In genomic region chr14:21987937-21988336, GRCh38 we compare ENCODE assay signal across 8 cellular contexts.
DNase-seq lines count a peak whose midpoint lies in the region; ATAC-seq and TF ChIP-seq lines count a peak whose summit lies in the region.

No MANE protein-coding gene starts in this region.

- H3K27ac ChIP-seq in left lung, result no peak overlapping the region
- no peak overlapping the region for H3K27ac ChIP-seq in Peyer's patch

- ATAC-seq in left lung, result peak; percentile 19
- ATAC-seq in GM18909 (IDR thresholded peaks at IDR 0.05; ENCODE audit: poor library complexity, unreplicated experiment), result no peak
- no peak for ATAC-seq in GM21447 (IDR thresholded peaks at IDR 0.05; ENCODE audit: unreplicated experiment)
- no peak for ATAC-seq in HG03280 (IDR thresholded peaks at IDR 0.05; ENCODE audit: unreplicated experiment)

- peak overlapping the region; percentile 86 for H3K27ac Mint-ChIP-seq in activated T-helper 1 cell treated with anti-CD3 and anti-CD28 coated beads, Interleukin-12 subunit alpha, Interleukin-12 subunit beta, Interleukin-2, Interleukin-4 antibody, amounts not matched to agents 30 ng/mL and 10 ng/mL and 1 ng/mL, durations not matched to agents 14 hours and 24 hours and 36 hours

- H3K27me3 Mint-ChIP-seq in activated T-helper 1 cell treated with anti-CD3 and anti-CD28 coated beads, Interleukin-12 subunit alpha, Interleukin-12 subunit beta, Interleukin-2, Interleukin-4 antibody, amounts not matched to agents 30 ng/mL and 10 ng/mL and 1 ng/mL, durations not matched to agents 14 hours and 24 hours and 36 hours (ENCODE audit: insufficient read depth), result peaks cover 15% of the 10 kb centered on the region

- peak overlapping the region; percentile 30 for H3K4me3 Mint-ChIP-seq in activated T-helper 1 cell treated with anti-CD3 and anti-CD28 coated beads, Interleukin-12 subunit alpha, Interleukin-12 subunit beta, Interleukin-2, Interleukin-4 antibody, amounts not matched to agents 30 ng/mL and 10 ng/mL and 1 ng/mL, durations not matched to agents 14 hours and 24 hours and 36 hours

- TF ChIP-seq POLR2A in Peyer's patch (IDR thresholded peaks at IDR 0.05), result no peak

- H3K36me3 ChIP-seq in left lung, result no peaks in the 10 kb centered on the region
- no peaks in the 10 kb centered on the region for H3K36me3 ChIP-seq in Peyer's patch

- intact Hi-C loops in activated T-helper 1 cell treated with anti-CD3 and anti-CD28 coated beads, Interleukin-12 subunit alpha, Interleukin-12 subunit beta, Interleukin-2, Interleukin-4 antibody, amounts not matched to agents 30 ng/mL and 10 ng/mL and 1 ng/mL, durations not matched to agents 14 hours and 24 hours and 36 hours (cut with micrococcal nuclease), result loop anchor here (2.0 kb wide), 1 partner anchor 569 kb away; no protein-coding TSS in a partner anchor
- intact Hi-C loops in left lung (cut with DNase I), result no loop called here

- H3K36me3 Mint-ChIP-seq in activated T-helper 1 cell treated with anti-CD3 and anti-CD28 coated beads, Interleukin-12 subunit alpha, Interleukin-12 subunit beta, Interleukin-2, Interleukin-4 antibody, amounts not matched to agents 30 ng/mL and 10 ng/mL and 1 ng/mL, durations not matched to agents 14 hours and 24 hours and 36 hours (ENCODE audit: low read depth), result no peaks in the 10 kb centered on the region

- H3K4me3 ChIP-seq in left lung (no peak overlapping the region), Peyer's patch (no peak overlapping the region)

- TF ChIP-seq CTCF in left lung (IDR thresholded peaks at IDR 0.05) (peak in 1 of 2 donors; percentile 22), Peyer's patch (IDR thresholded peaks at IDR 0.05) (peak in 2 of 6 experiments; percentile 8 to 18)

- H3K4me1 Mint-ChIP-seq in activated T-helper 1 cell treated with anti-CD3 and anti-CD28 coated beads, Interleukin-12 subunit alpha, Interleukin-12 subunit beta, Interleukin-2, Interleukin-4 antibody, amounts not matched to agents 30 ng/mL and 10 ng/mL and 1 ng/mL, durations not matched to agents 14 hours and 24 hours and 36 hours (ENCODE audit: low read depth), result peaks cover 24% of the 10 kb centered on the region

- H3K9me3 Mint-ChIP-seq in activated T-helper 1 cell treated with anti-CD3 and anti-CD28 coated beads, Interleukin-12 subunit alpha, Interleukin-12 subunit beta, Interleukin-2, Interleukin-4 antibody, amounts not matched to agents 30 ng/mL and 10 ng/mL and 1 ng/mL, durations not matched to agents 14 hours and 24 hours and 36 hours, result no peaks in the 10 kb centered on the region

- in situ Hi-C loops in KBM-7 (cut with MboI; ENCODE audit: low pct_unique_long_range_greater_than_20kb, low sequenced_read_pairs), result no loop called here

- H3K4me1 ChIP-seq in left lung (no peaks in the 10 kb centered on the region), Peyer's patch (no peaks in the 10 kb centered on the region)

- peak; percentile 1 for DNase-seq in ELF-1 (ENCODE audit: low read depth, low spot score)
- peak; percentile 30 for DNase-seq in KBM-7
- no peak for DNase-seq in activated T-helper 1 cell treated with anti-CD3 and anti-CD28 coated beads, Interleukin-12 subunit alpha, Interleukin-12 subunit beta, Interleukin-2, Interleukin-4 antibody, amounts not matched to agents 30 ng/mL and 10 ng/mL and 1 ng/mL, durations not matched to agents 14 hours and 24 hours and 36 hours (ENCODE audit: low spot score)
- no peak for DNase-seq in left lung
- DNase-seq in Peyer's patch, result no peak

- H3K9me3 ChIP-seq in left lung (no peaks in the 10 kb centered on the region), Peyer's patch (no peaks in the 10 kb centered on the region)

- H3K27me3 ChIP-seq in left lung (no peaks in the 10 kb centered on the region), Peyer's patch (no peaks in the 10 kb centered on the region)

Comparison
In these comparisons a context has a peak if more than half of its experiments do, and no peak if none do; other contexts are left out.
1. DNase-seq: peak in ELF-1 (single experiment) and KBM-7 (single experiment); none in activated T-helper 1 cell treated with anti-CD3 and anti-CD28 coated beads, Interleukin-12 subunit alpha, Interleukin-12 subunit beta, Interleukin-2, Interleukin-4 antibody, amounts not matched to agents 30 ng/mL and 10 ng/mL and 1 ng/mL, durations not matched to agents 14 hours and 24 hours and 36 hours (single experiment), left lung (0 of 2) and Peyer's patch (0 of 3).